Comparison of ENCODE assay signal across 35 cellular contexts in the genomic region with DNA sequence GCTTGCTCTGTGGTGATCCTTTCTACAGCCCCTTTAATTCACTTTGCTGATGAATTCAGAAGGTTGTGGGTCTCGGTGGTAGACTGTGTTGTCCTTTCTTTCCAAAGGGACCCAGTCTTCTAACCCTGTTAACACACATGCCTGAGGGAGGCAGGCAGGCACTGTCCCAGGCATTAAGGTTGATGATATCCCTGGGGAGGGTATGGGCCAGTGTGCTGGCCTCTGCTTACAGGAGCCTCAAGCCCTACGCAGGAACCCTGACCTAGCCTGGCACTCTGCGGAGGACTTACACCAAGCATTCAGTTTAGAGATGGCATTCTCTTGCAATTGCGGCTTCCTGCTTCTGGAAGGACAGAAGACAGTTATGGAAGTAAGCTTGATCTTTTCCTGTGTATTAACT.
"Had no signal": no experiment of that assay in that cellular context is flagged by ENCODE, and none has a peak within 500 bp of the region (broad histone marks: within the 10 kb centered on the region; RNA-seq: fewer than 3 reads in every experiment).

No MANE protein-coding gene starts in this region.

- H3K27me3 Mint-ChIP-seq: activated CD4-positive, alpha-beta memory T cell treated with anti-CD3 and anti-CD28 coated beads for 36 hours; activated CD4-positive, alpha-beta T cell treated with anti-CD3 and anti-CD28 coated beads for 36 hours; activated CD4-positive, alpha-beta T cell treated with anti-CD3 and anti-CD28 coated beads, Interleukin-2, amount 10 ng/mL, durations not matched to agents 24 days and 14 days; activated CD8-positive, alpha-beta memory T cell treated with anti-CD3 and anti-CD28 coated beads, Interleukin-2, amount 10 ng/mL, durations not matched to agents 7 days and 5 days; activated naive CD4-positive, alpha-beta T cell treated with anti-CD3 and anti-CD28 coated beads, Interleukin-2, amount 10 ng/mL, durations not matched to agents 7 days and 5 days; activated naive CD8-positive, alpha-beta T cell treated with anti-CD3 and anti-CD28 coated beads, Interleukin-2, amount 10 ng/mL, durations not matched to agents 7 days and 5 days; central memory CD8-positive, alpha-beta T cell; dendritic cell treated with granulocyte-macrophage colony-stimulating factor and Interleukin-4, amounts not matched to agents 40 ng/mL and 50 ng/mL, for 4 days; T-helper 17 cell had no signal

- H3K4me1 Mint-ChIP-seq: activated CD4-positive, alpha-beta T cell treated with anti-CD3 and anti-CD28 coated beads for 36 hours; activated CD4-positive, alpha-beta T cell treated with anti-CD3 and anti-CD28 coated beads, Interleukin-2, amount 10 ng/mL, durations not matched to agents 24 days and 14 days; activated CD8-positive, alpha-beta memory T cell treated with anti-CD3 and anti-CD28 coated beads, Interleukin-2, amount 10 ng/mL, durations not matched to agents 7 days and 5 days; activated naive CD4-positive, alpha-beta T cell treated with anti-CD3 and anti-CD28 coated beads, Interleukin-2, amount 10 ng/mL, durations not matched to agents 7 days and 5 days; central memory CD8-positive, alpha-beta T cell; T-helper 17 cell had no signal

- H3K4me3 Mint-ChIP-seq: activated CD4-positive, alpha-beta memory T cell treated with anti-CD3 and anti-CD28 coated beads for 36 hours; activated CD4-positive, alpha-beta T cell treated with anti-CD3 and anti-CD28 coated beads for 36 hours; activated CD4-positive, alpha-beta T cell treated with anti-CD3 and anti-CD28 coated beads, Interleukin-2, amount 10 ng/mL, durations not matched to agents 24 days and 14 days; activated CD8-positive, alpha-beta memory T cell treated with anti-CD3 and anti-CD28 coated beads, Interleukin-2, amount 10 ng/mL, durations not matched to agents 7 days and 5 days; activated CD8-positive, alpha-beta T cell treated with anti-CD3 and anti-CD28 coated beads, Interleukin-2, amount 10 ng/mL, durations not matched to agents 7 days and 5 days; activated naive CD4-positive, alpha-beta T cell treated with anti-CD3 and anti-CD28 coated beads, Interleukin-2, amount 10 ng/mL, durations not matched to agents 7 days and 5 days; activated naive CD8-positive, alpha-beta T cell treated with anti-CD3 and anti-CD28 coated beads, Interleukin-2, amount 10 ng/mL, durations not matched to agents 7 days and 5 days; activated T-helper 1 cell treated with anti-CD3 and anti-CD28 coated beads, Interleukin-12 subunit alpha, Interleukin-12 subunit beta, Interleukin-2, Interleukin-4 antibody, amounts not matched to agents 30 ng/mL and 10 ng/mL and 1 ng/mL, durations not matched to agents 14 hours and 24 hours and 36 hours; central memory CD8-positive, alpha-beta T cell; dendritic cell treated with granulocyte-macrophage colony-stimulating factor and Interleukin-4, amounts not matched to agents 40 ng/mL and 50 ng/mL, for 4 days; endodermal cell; T-helper 17 cell; T-helper 2 cell treated with Interferon-gamma antibody and Interleukin-4, amounts not matched to agents 5 μg/mL and 100 μg/mL, for 36 hours had no signal

- H3K9me3 Mint-ChIP-seq: activated CD4-positive, alpha-beta memory T cell treated with anti-CD3 and anti-CD28 coated beads for 36 hours; activated CD4-positive, alpha-beta T cell treated with anti-CD3 and anti-CD28 coated beads, Interleukin-2, amount 10 ng/mL, durations not matched to agents 24 days and 14 days; activated naive CD4-positive, alpha-beta T cell treated with anti-CD3 and anti-CD28 coated beads, Interleukin-2, amount 10 ng/mL, durations not matched to agents 7 days and 5 days; activated naive CD4-positive, alpha-beta T cell treated with anti-CD3 and anti-CD28 coated beads, Interleukin-2, amount 50 U/mL, for 72 hours; activated naive CD8-positive, alpha-beta T cell treated with anti-CD3 and anti-CD28 coated beads, Interleukin-2, amount 10 ng/mL, durations not matched to agents 7 days and 5 days; activated T-helper 1 cell treated with anti-CD3 and anti-CD28 coated beads, Interleukin-12 subunit alpha, Interleukin-12 subunit beta, Interleukin-2, Interleukin-4 antibody, amounts not matched to agents 30 ng/mL and 10 ng/mL and 1 ng/mL, durations not matched to agents 14 hours and 24 hours and 36 hours; activated T-helper 2 cell treated with anti-CD3 and anti-CD28 coated beads, Interferon-gamma antibody, Interleukin-2, Interleukin-4, amounts not matched to agents 10 μg/mL and 5 μg/mL and 100 μg/mL, durations not matched to agents 14 hours and 24 hours and 36 hours; central memory CD8-positive, alpha-beta T cell; dendritic cell treated with granulocyte-macrophage colony-stimulating factor and Interleukin-4, amounts not matched to agents 40 ng/mL and 50 ng/mL, for 4 days; endodermal cell; T-helper 2 cell treated with Interferon-gamma antibody and Interleukin-4, amounts not matched to agents 5 μg/mL and 100 μg/mL, for 36 hours had no signal

- H3K27me3 ChIP-seq: brain microvascular endothelial cell, dorsolateral prefrontal cortex had no signal

- H3K27ac ChIP-seq: brain microvascular endothelial cell, coronary artery, dorsolateral prefrontal cortex, WERI-Rb-1 had no signal

- FAIRE-seq: astrocyte, bronchial epithelial cell, frontal cortex had no signal

- H3K36me3 ChIP-seq: brain microvascular endothelial cell, WERI-Rb-1 had no signal

- H3K36me3 Mint-ChIP-seq: activated CD8-positive, alpha-beta memory T cell treated with anti-CD3 and anti-CD28 coated beads, Interleukin-2, amount 10 ng/mL, durations not matched to agents 7 days and 5 days; activated naive CD4-positive, alpha-beta T cell treated with anti-CD3 and anti-CD28 coated beads, Interleukin-2, amount 10 ng/mL, durations not matched to agents 7 days and 5 days; activated naive CD4-positive, alpha-beta T cell treated with anti-CD3 and anti-CD28 coated beads, Interleukin-2, amount 50 U/mL, for 72 hours had no signal

- H3K4me3 ChIP-seq: coronary artery, dorsolateral prefrontal cortex had no signal

- ATAC-seq: activated CD4-positive, alpha-beta T cell treated with anti-CD3 and anti-CD28 coated beads for 36 hours; activated CD8-positive, alpha-beta memory T cell treated with anti-CD3 and anti-CD28 coated beads, Interleukin-2, amount 10 ng/mL, durations not matched to agents 7 days and 5 days; activated CD8-positive, alpha-beta T cell treated with anti-CD3 and anti-CD28 coated beads, Interleukin-2, amount 10 ng/mL, durations not matched to agents 7 days and 5 days; activated naive CD4-positive, alpha-beta T cell treated with anti-CD3 and anti-CD28 coated beads, Interleukin-2, amount 50 U/mL, for 72 hours; esophagus mucosa; T-helper 17 cell had no signal

- H3K27ac Mint-ChIP-seq: activated CD4-positive, alpha-beta memory T cell treated with anti-CD3 and anti-CD28 coated beads for 36 hours; activated CD4-positive, alpha-beta T cell treated with anti-CD3 and anti-CD28 coated beads for 36 hours; activated CD4-positive, alpha-beta T cell treated with anti-CD3 and anti-CD28 coated beads, Interleukin-2, amount 10 ng/mL, durations not matched to agents 24 days and 14 days; activated CD8-positive, alpha-beta memory T cell treated with anti-CD3 and anti-CD28 coated beads, Interleukin-2, amount 10 ng/mL, durations not matched to agents 7 days and 5 days; activated CD8-positive, alpha-beta T cell treated with anti-CD3 and anti-CD28 coated beads, Interleukin-2, amount 10 ng/mL, durations not matched to agents 7 days and 5 days; activated naive CD4-positive, alpha-beta T cell treated with anti-CD3 and anti-CD28 coated beads, Interleukin-2, amount 10 ng/mL, durations not matched to agents 7 days and 5 days; activated naive CD4-positive, alpha-beta T cell treated with anti-CD3 and anti-CD28 coated beads, Interleukin-2, amount 50 U/mL, for 72 hours; activated naive CD8-positive, alpha-beta T cell treated with anti-CD3 and anti-CD28 coated beads, Interleukin-2, amount 10 ng/mL, durations not matched to agents 7 days and 5 days; activated T-helper 1 cell treated with anti-CD3 and anti-CD28 coated beads, Interleukin-12 subunit alpha, Interleukin-12 subunit beta, Interleukin-2, Interleukin-4 antibody, amounts not matched to agents 30 ng/mL and 10 ng/mL and 1 ng/mL, durations not matched to agents 14 hours and 24 hours and 36 hours; activated T-helper 2 cell treated with anti-CD3 and anti-CD28 coated beads, Interferon-gamma antibody, Interleukin-2, Interleukin-4, amounts not matched to agents 10 μg/mL and 5 μg/mL and 100 μg/mL, durations not matched to agents 14 hours and 24 hours and 36 hours; dendritic cell treated with granulocyte-macrophage colony-stimulating factor and Interleukin-4, amounts not matched to agents 40 ng/mL and 50 ng/mL, for 4 days; endodermal cell; T-helper 17 cell; T-helper 2 cell treated with Interferon-gamma antibody and Interleukin-4, amounts not matched to agents 5 μg/mL and 100 μg/mL, for 36 hours had no signal

- DNase-seq: activated CD4-positive, alpha-beta memory T cell treated with anti-CD3 and anti-CD28 coated beads for 36 hours; activated CD4-positive, alpha-beta T cell treated with anti-CD3 and anti-CD28 coated beads for 36 hours; activated CD4-positive, alpha-beta T cell treated with anti-CD3 and anti-CD28 coated beads, Interleukin-2, amount 10 ng/mL, durations not matched to agents 24 days and 14 days; activated CD4-positive, CD25-positive, alpha-beta regulatory T cell; activated CD4-positive, CD25-positive, alpha-beta regulatory T cell treated with anti-CD3 and anti-CD28 coated beads, Interleukin-2, amount 50 U/mL, for 72 hours; activated CD8-positive, alpha-beta memory T cell treated with anti-CD3 and anti-CD28 coated beads, Interleukin-2, amount 10 ng/mL, durations not matched to agents 7 days and 5 days; activated CD8-positive, alpha-beta memory T cell treated with anti-CD3 and anti-CD28 coated beads, Interleukin-2, amount 50 U/mL, for 4 hours; activated CD8-positive, alpha-beta T cell treated with anti-CD3 and anti-CD28 coated beads, Interleukin-2, amount 10 ng/mL, durations not matched to agents 7 days and 5 days; activated gamma-delta T cell; activated naive CD4-positive, alpha-beta T cell; activated naive CD4-positive, alpha-beta T cell treated with anti-CD3 and anti-CD28 coated beads, Interleukin-2, amount 10 ng/mL, durations not matched to agents 7 days and 5 days; activated naive CD8-positive, alpha-beta T cell treated with anti-CD3 and anti-CD28 coated beads, Interleukin-2, amount 10 ng/mL, durations not matched to agents 7 days and 5 days; activated T-cell treated with anti-CD3 and anti-CD28 coated beads, Interleukin-2, amount 50 U/mL, for 1 hour; activated T-cell treated with anti-CD3 and anti-CD28 coated beads, Interleukin-2, amount 50 U/mL, for 48 hours; anterior cingulate cortex; brain microvascular endothelial cell; dorsolateral prefrontal cortex; effector memory CD4-positive, alpha-beta T cell; endodermal cell; foreskin fibroblast; head of caudate nucleus; T-helper 17 cell; T1000; WERI-Rb-1 had no signal
